Comparison of ENCODE assay signal across 9 cellular contexts in genomic region chr2:240926516-240927389, GRCh38.
DNase-seq lines count a peak whose midpoint lies in the region; ATAC-seq lines count a peak whose summit lies in the region.
"Had no signal": no experiment of that assay in that cellular context is flagged by ENCODE, and none has a peak within 500 bp of the region (broad histone marks: within the 10 kb centered on the region; RNA-seq: fewer than 3 reads in every experiment).

No MANE protein-coding gene starts in this region.

- ATAC-seq in stimulated activated naive CD8-positive, alpha-beta T cell treated with anti-CD3 and anti-CD28 coated beads, Interleukin-15, Interleukin-2, amounts not matched to agents 100 U/mL and 50 U/mL, for 24 hours: no peak
- no peak for ATAC-seq in GM21619 (IDR thresholded peaks at IDR 0.05; ENCODE audit: unreplicated experiment)

- DNase-seq in HPDE6-E6E7 (ENCODE audit: extremely low spot score): peak; percentile 49
- peak; percentile 48 for DNase-seq in activated CD8-positive, alpha-beta memory T cell treated with anti-CD3 and anti-CD28 coated beads, Interleukin-2, amount 50 U/mL, for 48 hours
- DNase-seq in iPS-NIHi11 (ENCODE audit: low spot score): peak; percentile 21
- peak; percentile 2 for DNase-seq in stimulated activated naive CD8-positive, alpha-beta T cell treated with anti-CD3 and anti-CD28 coated beads, Interleukin-15, Interleukin-2, amounts not matched to agents 100 U/mL and 50 U/mL, for 24 hours
- DNase-seq in putamen (ENCODE audit: low spot score): no peak
- DNase-seq in NCI-H2081 treated with DMSO at 0.1 percent for 48 hours (lab: John Stamatoyannopoulos, UW): no peak
- DNase-seq: mesendoderm, SIG-M5 had no signal

Comparison
In these comparisons a context has a peak if more than half of its experiments do, and no peak if none do; other contexts are left out.
1. DNase-seq: peak in HPDE6-E6E7 (single experiment), activated CD8-positive, alpha-beta memory T cell treated with anti-CD3 and anti-CD28 coated beads, Interleukin-2, amount 50 U/mL, for 48 hours (single experiment), iPS-NIHi11 (single experiment) and stimulated activated naive CD8-positive, alpha-beta T cell treated with anti-CD3 and anti-CD28 coated beads, Interleukin-15, Interleukin-2, amounts not matched to agents 100 U/mL and 50 U/mL, for 24 hours (single experiment); none in putamen (single experiment) and NCI-H2081 treated with DMSO at 0.1 percent for 48 hours (single experiment).